In the genomic region with DNA sequence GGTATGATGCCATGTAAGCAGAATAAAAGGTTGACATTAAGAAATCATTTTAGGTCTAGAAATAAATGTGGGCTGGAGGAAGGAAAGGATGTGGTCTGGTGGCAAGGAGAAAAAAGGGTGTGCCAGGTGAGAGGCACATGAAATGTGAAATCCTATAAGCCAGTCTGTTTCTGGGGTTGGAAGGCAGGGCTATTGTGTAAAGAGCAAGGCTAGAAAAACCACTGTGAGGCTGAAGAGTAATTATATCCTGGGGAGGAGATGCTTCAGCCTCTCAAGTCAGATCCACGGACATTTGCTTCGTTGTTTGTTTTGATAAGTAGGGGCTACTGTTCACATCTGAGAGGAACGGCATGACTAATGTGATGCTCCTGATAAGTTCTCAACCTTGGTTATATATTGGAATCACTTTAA, we compare ENCODE assay signal across 1 cellular context.
TF ChIP-seq lines count a peak whose summit lies in the region.

No MANE protein-coding gene starts in this region.

TF ChIP-seq in K562, 482 proteins besides CTCF, POLR2A, EP300 and RAD21 (continued from another document and continues in another):
- TF ChIP-seq HDAC1 (IDR thresholded peaks at IDR 0.05) (no peak), ZNF165 (CRISPR knock-in tag; IDR thresholded peaks at IDR 0.05; ENCODE audit: borderline replicate concordance) (no peak), PRMT5 (CRISPR knock-in tag; IDR thresholded peaks at IDR 0.05) (no peak), HMBOX1 (IDR thresholded peaks at IDR 0.05) (peak; percentile 32; the same call in 1 of the 2 replicates), CBFA2T2 (conservative IDR thresholded peaks at IDR 0.05) (0 out of 2 replicates have a peak, but pooled peaks have one; percentile 8), GTF2E2 (tag; IDR thresholded peaks at IDR 0.05) (no peak), YY1 (IDR thresholded peaks at IDR 0.05; ENCODE audit: borderline replicate concordance in 1 of 3, control insufficient read depth in 1 of 3, extremely low read depth in 1 of 3, insufficient read depth in 3 of 3, insufficient read length in 1 of 3, insufficient replicate concordance in 2 of 3, low read depth in 1 of 3, low read length in 2 of 3) (no peak), JUND (IDR thresholded peaks at IDR 0.05; ENCODE audit: borderline replicate concordance, low read depth, low read length) (peak; percentile 73), JUND (tag; IDR thresholded peaks at IDR 0.05; ENCODE audit: borderline replicate concordance, low read depth, low read length) (peak; percentile 27; the same call in 1 of the 3 replicates), ZNF699 (CRISPR knock-in tag; IDR thresholded peaks at IDR 0.05; ENCODE audit: insufficient replicate concordance) (no peak), HMG20A (CRISPR knock-in tag; conservative IDR thresholded peaks at IDR 0.05) (no peak), TAF1 (IDR thresholded peaks at IDR 0.05; ENCODE audit: control insufficient read depth, extremely low read depth, insufficient read depth, low read length, severe bottlenecking) (no peak), SMARCC2 (IDR thresholded peaks at IDR 0.05; ENCODE audit: low read depth) (no peak), CBFA2T3 (IDR thresholded peaks at IDR 0.05) (0 out of 2 replicates have a peak, but pooled peaks have one; percentile 28), GABPA (tag; conservative IDR thresholded peaks at IDR 0.05; ENCODE audit: low read depth) (no peak), BCOR (IDR thresholded peaks at IDR 0.05) (no peak), BRD4 (IDR thresholded peaks at IDR 0.05) (no peak), SMARCE1 (IDR thresholded peaks at IDR 0.05) (no peak), KAT2B (IDR thresholded peaks at IDR 0.05; ENCODE audit: low read depth, low read length) (no peak), TEAD4 (IDR thresholded peaks at IDR 0.05; ENCODE audit: low read length) (no peak), TEAD4 (CRISPR knock-in tag; IDR thresholded peaks at IDR 0.05; ENCODE audit: borderline replicate concordance) (no peak), USF1 (CRISPR knock-in tag; IDR thresholded peaks at IDR 0.05) (no peak), DPF2 (IDR thresholded peaks at IDR 0.05) (0 out of 2 replicates have a peak, but pooled peaks have one; percentile 10), ZBTB1 (CRISPR knock-in tag; IDR thresholded peaks at IDR 0.05; ENCODE audit: borderline replicate concordance, low read depth) (no peak), XRCC3 (IDR thresholded peaks at IDR 0.05) (no peak), SLC30A9 (CRISPR knock-in tag; IDR thresholded peaks at IDR 0.05) (no peak), CREB5 (CRISPR knock-in tag; IDR thresholded peaks at IDR 0.05) (no peak), JUN (IDR thresholded peaks at IDR 0.05; ENCODE audit: borderline replicate concordance, low read depth, low read length) (peak; percentile 39; the same call in 1 of the 2 replicates), JUN (CRISPR knock-in tag; IDR thresholded peaks at IDR 0.05; ENCODE audit: borderline replicate concordance) (no peak), CSDE1 (IDR thresholded peaks at IDR 0.05) (no peak), MEIS2 (IDR thresholded peaks at IDR 0.05; ENCODE audit: partially characterized antibody) (peak; percentile 7), ZFP30 (CRISPR knock-in tag; IDR thresholded peaks at IDR 0.05; ENCODE audit: borderline replicate concordance) (no peak), SREBF2 (CRISPR knock-in tag; IDR thresholded peaks at IDR 0.05) (no peak), ZC3H4 (CRISPR knock-in tag; IDR thresholded peaks at IDR 0.05; ENCODE audit: borderline replicate concordance) (no peak), ZNF217 (CRISPR knock-in tag; IDR thresholded peaks at IDR 0.05) (no peak), TCF7 (IDR thresholded peaks at IDR 0.05; ENCODE audit: borderline replicate concordance) (no peak), PCBP1 (IDR thresholded peaks at IDR 0.05; ENCODE audit: low read depth, low read length, poor library complexity, severe bottlenecking) (no peak), POLR2G (IDR thresholded peaks at IDR 0.05; ENCODE audit: low read depth, low read length) (no peak), ETV6 (IDR thresholded peaks at IDR 0.05; ENCODE audit: borderline replicate concordance in 1 of 2, low read depth in 2 of 2, low read length in 1 of 2) (no peak), ETV6 (CRISPR knock-in tag; IDR thresholded peaks at IDR 0.05; ENCODE audit: borderline replicate concordance) (no peak), XRCC5 (IDR thresholded peaks at IDR 0.05; ENCODE audit: low read depth, low read length) (no peak), ZNF197 (CRISPR knock-in tag; IDR thresholded peaks at IDR 0.05; ENCODE audit: low read depth) (no peak), MAFF (IDR thresholded peaks at IDR 0.05; ENCODE audit: low read length) (no peak), HEY1 (CRISPR knock-in tag; IDR thresholded peaks at IDR 0.05; ENCODE audit: borderline replicate concordance) (no peak), ZNF24 (IDR thresholded peaks at IDR 0.05) (no peak), KDM1A (IDR thresholded peaks at IDR 0.05) (no peak), SMAD2 (IDR thresholded peaks at IDR 0.05; ENCODE audit: low read depth, low read length) (no peak), ZNF655 (CRISPR knock-in tag; IDR thresholded peaks at IDR 0.05) (no peak), ZNF41 (CRISPR knock-in tag; conservative IDR thresholded peaks at IDR 0.05) (no peak)
- TF ChIP-seq, protein P1, sequence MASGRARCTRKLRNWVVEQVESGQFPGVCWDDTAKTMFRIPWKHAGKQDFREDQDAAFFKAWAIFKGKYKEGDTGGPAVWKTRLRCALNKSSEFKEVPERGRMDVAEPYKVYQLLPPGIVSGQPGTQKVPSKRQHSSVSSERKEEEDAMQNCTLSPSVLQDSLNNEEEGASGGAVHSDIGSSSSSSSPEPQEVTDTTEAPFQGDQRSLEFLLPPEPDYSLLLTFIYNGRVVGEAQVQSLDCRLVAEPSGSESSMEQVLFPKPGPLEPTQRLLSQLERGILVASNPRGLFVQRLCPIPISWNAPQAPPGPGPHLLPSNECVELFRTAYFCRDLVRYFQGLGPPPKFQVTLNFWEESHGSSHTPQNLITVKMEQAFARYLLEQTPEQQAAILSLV (tag; IDR thresholded peaks at IDR 0.05) = no peak
- TF ChIP-seq, protein P2, sequence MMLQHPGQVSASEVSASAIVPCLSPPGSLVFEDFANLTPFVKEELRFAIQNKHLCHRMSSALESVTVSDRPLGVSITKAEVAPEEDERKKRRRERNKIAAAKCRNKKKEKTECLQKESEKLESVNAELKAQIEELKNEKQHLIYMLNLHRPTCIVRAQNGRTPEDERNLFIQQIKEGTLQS (IDR thresholded peaks at IDR 0.05) = peak; percentile 15; the same call in 1 of the 2 replicates
- TF ChIP-seq, protein P2 (CRISPR knock-in tag; conservative IDR thresholded peaks at IDR 0.05) = no peak
- TF ChIP-seq, protein P3, sequence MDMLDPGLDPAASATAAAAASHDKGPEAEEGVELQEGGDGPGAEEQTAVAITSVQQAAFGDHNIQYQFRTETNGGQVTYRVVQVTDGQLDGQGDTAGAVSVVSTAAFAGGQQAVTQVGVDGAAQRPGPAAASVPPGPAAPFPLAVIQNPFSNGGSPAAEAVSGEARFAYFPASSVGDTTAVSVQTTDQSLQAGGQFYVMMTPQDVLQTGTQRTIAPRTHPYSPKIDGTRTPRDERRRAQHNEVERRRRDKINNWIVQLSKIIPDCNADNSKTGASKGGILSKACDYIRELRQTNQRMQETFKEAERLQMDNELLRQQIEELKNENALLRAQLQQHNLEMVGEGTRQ (CRISPR knock-in tag; IDR thresholded peaks at IDR 0.05) = no peak
- TF ChIP-seq, protein P4, sequence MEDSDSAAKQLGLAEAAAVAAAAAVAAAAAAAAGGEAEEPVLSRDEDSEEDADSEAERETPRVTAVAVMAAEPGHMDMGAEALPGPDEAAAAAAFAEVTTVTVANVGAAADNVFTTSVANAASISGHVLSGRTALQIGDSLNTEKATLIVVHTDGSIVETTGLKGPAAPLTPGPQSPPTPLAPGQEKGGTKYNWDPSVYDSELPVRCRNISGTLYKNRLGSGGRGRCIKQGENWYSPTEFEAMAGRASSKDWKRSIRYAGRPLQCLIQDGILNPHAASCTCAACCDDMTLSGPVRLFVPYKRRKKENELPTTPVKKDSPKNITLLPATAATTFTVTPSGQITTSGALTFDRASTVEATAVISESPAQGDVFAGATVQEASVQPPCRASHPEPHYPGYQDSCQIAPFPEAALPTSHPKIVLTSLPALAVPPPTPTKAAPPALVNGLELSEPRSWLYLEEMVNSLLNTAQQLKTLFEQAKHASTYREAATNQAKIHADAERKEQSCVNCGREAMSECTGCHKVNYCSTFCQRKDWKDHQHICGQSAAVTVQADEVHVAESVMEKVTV (CRISPR knock-in tag; IDR thresholded peaks at IDR 0.05) = no peak
- TF ChIP-seq, protein P5, sequence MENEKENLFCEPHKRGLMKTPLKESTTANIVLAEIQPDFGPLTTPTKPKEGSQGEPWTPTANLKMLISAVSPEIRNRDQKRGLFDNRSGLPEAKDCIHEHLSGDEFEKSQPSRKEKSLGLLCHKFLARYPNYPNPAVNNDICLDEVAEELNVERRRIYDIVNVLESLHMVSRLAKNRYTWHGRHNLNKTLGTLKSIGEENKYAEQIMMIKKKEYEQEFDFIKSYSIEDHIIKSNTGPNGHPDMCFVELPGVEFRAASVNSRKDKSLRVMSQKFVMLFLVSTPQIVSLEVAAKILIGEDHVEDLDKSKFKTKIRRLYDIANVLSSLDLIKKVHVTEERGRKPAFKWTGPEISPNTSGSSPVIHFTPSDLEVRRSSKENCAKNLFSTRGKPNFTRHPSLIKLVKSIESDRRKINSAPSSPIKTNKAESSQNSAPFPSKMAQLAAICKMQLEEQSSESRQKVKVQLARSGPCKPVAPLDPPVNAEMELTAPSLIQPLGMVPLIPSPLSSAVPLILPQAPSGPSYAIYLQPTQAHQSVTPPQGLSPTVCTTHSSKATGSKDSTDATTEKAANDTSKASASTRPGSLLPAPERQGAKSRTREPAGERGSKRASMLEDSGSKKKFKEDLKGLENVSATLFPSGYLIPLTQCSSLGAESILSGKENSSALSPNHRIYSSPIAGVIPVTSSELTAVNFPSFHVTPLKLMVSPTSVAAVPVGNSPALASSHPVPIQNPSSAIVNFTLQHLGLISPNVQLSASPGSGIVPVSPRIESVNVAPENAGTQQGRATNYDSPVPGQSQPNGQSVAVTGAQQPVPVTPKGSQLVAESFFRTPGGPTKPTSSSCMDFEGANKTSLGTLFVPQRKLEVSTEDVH (IDR thresholded peaks at IDR 0.05; ENCODE audit: low read depth, partially characterized antibody) = no peak
- TF ChIP-seq, protein P6, sequence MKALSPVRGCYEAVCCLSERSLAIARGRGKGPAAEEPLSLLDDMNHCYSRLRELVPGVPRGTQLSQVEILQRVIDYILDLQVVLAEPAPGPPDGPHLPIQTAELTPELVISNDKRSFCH (CRISPR knock-in tag; IDR thresholded peaks at IDR 0.05) = no peak
- TF ChIP-seq, protein P6 (tag; IDR thresholded peaks at IDR 0.05) = no peak
